ENCODE assay signal across 6 cellular contexts in genomic region chr15:42491540-42492225, GRCh38. TPM values are rescaled to one million over a fixed set of nuclear protein-coding genes. Genes with fewer than 3 reads are reported as not detected.
DNase-seq lines count a peak whose midpoint lies in the region; ATAC-seq, FAIRE-seq and TF ChIP-seq lines count a peak whose summit lies in the region.

No MANE protein-coding gene starts in this region.

- peak overlapping the region; percentile 70 for H3K4me2 ChIP-seq in A549
- H3K4me2 ChIP-seq in PC-3 (ENCODE audit: low read length): peak overlapping the region; percentile 96

- no peak for TF ChIP-seq EP300 in A549 (IDR thresholded peaks at IDR 0.05)

- TF ChIP-seq CTCF in A549 (IDR thresholded peaks at IDR 0.05) (no peak), PC-3 (conservative IDR thresholded peaks at IDR 0.05; ENCODE audit: low read depth, low read length) (no peak), glutamatergic neuron (IDR thresholded peaks at IDR 0.05; ENCODE audit: partially characterized antibody, unreplicated experiment) (no peak), mucosa of descending colon (IDR thresholded peaks at IDR 0.05) (no peak)

- TF ChIP-seq RAD21 in A549 (conservative IDR thresholded peaks at IDR 0.05 in 1 of 2, IDR thresholded peaks at IDR 0.05 in 1 of 2): no peak

- peak overlapping the region; percentile 93 to 98 for H3K27ac ChIP-seq in A549
- peak overlapping the region; percentile 88 for H3K27ac ChIP-seq in PC-3 (ENCODE audit: low read length)
- H3K27ac ChIP-seq in urinary bladder (ENCODE audit: low read depth): peak overlapping the region; percentile 95

- no peaks in the 10 kb centered on the region for H3F3A ChIP-seq in PC-3 (ENCODE audit: low read length, unreplicated experiment)

- H3K36me3 Mint-ChIP-seq in glutamatergic neuron (ENCODE audit: unreplicated experiment): no peaks in the 10 kb centered on the region

- peaks cover 15% of the 10 kb centered on the region for H3K4me1 ChIP-seq in A549
- peaks cover 21% of the 10 kb centered on the region for H3K4me1 ChIP-seq in PC-3 (ENCODE audit: insufficient read depth, low read length)
- H3K4me1 ChIP-seq in urinary bladder (ENCODE audit: insufficient read depth): no peaks in the 10 kb centered on the region
- peaks cover 21% of the 10 kb centered on the region for H3K4me1 ChIP-seq in mucosa of descending colon (ENCODE audit: low read depth)

- TF ChIP-seq POLR2A in A549 (IDR thresholded peaks at IDR 0.05; ENCODE audit: low read length): no peak

- WGBS in A549 (ENCODE audit: missing lambda C conversion rate): 74% methylated on average over 18 of the region's 18 CpGs
- WGBS in urinary bladder: 86% methylated on average over 18 of the region's 18 CpGs

- H2AFZ ChIP-seq in PC-3 (ENCODE audit: low read length): peak overlapping the region; percentile 98

- peaks cover 14% of the 10 kb centered on the region for H3K4me1 Mint-ChIP-seq in glutamatergic neuron (ENCODE audit: low read depth, unreplicated experiment)

- intact Hi-C loops in PC-3 (cut with micrococcal nuclease): no loop called here
- intact Hi-C loops in mucosa of descending colon (cut with DNase I, micrococcal nuclease): no loop called here

- no TSS peak for BruUV-seq in PC-3 (replicated peaks; lab: Mats Ljungman, UMichigan)

- H3K4me3 ChIP-seq in A549 (peak overlapping the region; percentile 99), PC-3 (ENCODE audit: low read length) (peak overlapping the region; percentile 88), urinary bladder (ENCODE audit: low read depth, low read length) (peak overlapping the region; percentile 84), mucosa of descending colon (no peak overlapping the region)

- ATAC-seq in A549 (peak in 1 of 2 experiments; percentile 25; a peak in 3 of 6 replicates), PC-3 (peak; percentile 29), mucosa of descending colon (no peak)

- POLR2A ChIA-PET in A549 (lab: Yijun Ruan, JAX) (interaction anchor here (1.1 kb wide), 1 partner anchor 84 kb away, joined by 7 read pairs; the partner anchor contains the start of gene STARD9), PC-3 (lab: Charles Lee; ENCODE audit: unreplicated experiment) (interaction anchor here (0.6 kb wide), 2 partner anchors 160 to 831 kb away, joined by 3 to 5 read pairs; no protein-coding TSS in a partner anchor)

- H4K20me1 ChIP-seq in PC-3 (ENCODE audit: low read length): no peaks in the 10 kb centered on the region

- DNase-seq in A549 (ENCODE audit: low read depth in 1 of 2, low spot score in 1 of 2) (peak; percentile 25 to 30), PC-3 (peak; percentile 71), glutamatergic neuron (no peak), G401 (ENCODE audit: low spot score) (no peak), mucosa of descending colon (no peak)

- H3K27ac Mint-ChIP-seq in glutamatergic neuron (ENCODE audit: unreplicated experiment): peak overlapping the region; percentile 94

- no peaks in the 10 kb centered on the region for H3K9me3 ChIP-seq in A549
- no peaks in the 10 kb centered on the region for H3K9me3 ChIP-seq in PC-3 (ENCODE audit: low read length)
- H3K9me3 ChIP-seq in mucosa of descending colon: no peaks in the 10 kb centered on the region

- peaks cover 49% of the 10 kb centered on the region for H3K79me2 ChIP-seq in PC-3 (ENCODE audit: low read length)

- CTCF ChIA-PET in A549 (lab: Yijun Ruan, JAX) (interaction anchor here (1.0 kb wide), 1 partner anchor 50 kb away, joined by 3 read pairs; no protein-coding TSS in a partner anchor), PC-3 (lab: Charles Lee) (no interaction called here)

- H3K27me3 ChIP-seq in PC-3 (ENCODE audit: low read length): no peaks in the 10 kb centered on the region

- H3K27me3 Mint-ChIP-seq in glutamatergic neuron (ENCODE audit: unreplicated experiment): peaks cover 9% of the 10 kb centered on the region

- in situ Hi-C loops in G401 (cut with HindIII; ENCODE audit: low sequenced_read_pairs): no loop called here

- H3K9me2 ChIP-seq in PC-3 (replicated peaks; ENCODE audit: low read length): no peaks in the 10 kb centered on the region

- H3K4me3 Mint-ChIP-seq in glutamatergic neuron (ENCODE audit: unreplicated experiment): peak overlapping the region; percentile 91

- H3K36me3 ChIP-seq in PC-3 (ENCODE audit: low read depth, low read length) (no peaks in the 10 kb centered on the region), urinary bladder (ENCODE audit: insufficient read depth) (no peaks in the 10 kb centered on the region), mucosa of descending colon (ENCODE audit: low read depth) (no peaks in the 10 kb centered on the region)

- FAIRE-seq in A549 (lab: Jason Lieb, UNC): no peak

- H3K9me3 Mint-ChIP-seq in glutamatergic neuron (ENCODE audit: unreplicated experiment): peaks cover 17% of the 10 kb centered on the region

- peak overlapping the region; percentile 94 for H3K9ac ChIP-seq in PC-3 (ENCODE audit: low read length)

TF ChIP-seq in A549, 52 proteins besides CTCF, POLR2A, EP300 and RAD21:
- TF ChIP-seq PHF8 (IDR thresholded peaks at IDR 0.05; ENCODE audit: borderline replicate concordance, low read depth): 0 out of 2 replicates have a peak, but pooled peaks have one; percentile 3
- TF ChIP-seq FOSL2 (IDR thresholded peaks at IDR 0.05): no peak
- TF ChIP-seq FOSL2 (CRISPR knock-in tag; IDR thresholded peaks at IDR 0.05): peak; percentile 46
- TF ChIP-seq CBX8 (IDR thresholded peaks at IDR 0.05): no peak
- TF ChIP-seq EHMT2 (IDR thresholded peaks at IDR 0.05; ENCODE audit: low read depth): no peak
- TF ChIP-seq, protein P1, sequence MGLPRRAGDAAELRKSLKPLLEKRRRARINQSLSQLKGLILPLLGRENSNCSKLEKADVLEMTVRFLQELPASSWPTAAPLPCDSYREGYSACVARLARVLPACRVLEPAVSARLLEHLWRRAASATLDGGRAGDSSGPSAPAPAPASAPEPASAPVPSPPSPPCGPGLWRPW (IDR thresholded peaks at IDR 0.05): no peak
TF ChIP-seq in A549: peak in this region for 2.

RNA-seq across cellular contexts. Expression of gene ZNF106, which starts 0.7 kb away (rescaled TPM):
- polyA plus RNA-seq in A549 (2011; rRNA removed) (19.3 and 19.4 TPM in 2 replicates), A549 (2017; fragmentation: RNase III; extraction: RNeasy Plus Mini Kit Qiagen cat#74134 plus additional on column Dnase treatment) (7.7 to 8.4 TPM (median 7.8 TPM) in 3 replicates), urinary bladder (24.8 TPM)
- 4.0 and 4.9 TPM in 2 replicates for polyA plus RNA-seq in A549 (2012; cell fraction: cytosol; rRNA removed)
- polyA plus RNA-seq in A549 (2012; cell fraction: nucleus; rRNA removed): 2.5 and 3.3 TPM in 2 replicates
- polyA minus RNA-seq in A549 (2011; rRNA and poly(A)+ RNA removed): 31.2 and 34.1 TPM in 2 replicates
- total RNA-seq in PC-3 (2014; rRNA removed) (25.6 and 26.8 TPM in 2 replicates), glutamatergic neuron (ENCODE audit: unreplicated experiment) (37.2 TPM), urinary bladder (92.7 TPM), mucosa of descending colon (10 to 100 TPM; 40.0 to 94.9 (median 45.8) TPM)
- total RNA-seq in G401 (2014; rRNA removed; shearing (Covaris generic)): 100 and 134 TPM in 2 replicates

RNA-seq across cellular contexts. Expression of gene SNAP23, which starts 3.8 kb away (rescaled TPM):
- polyA plus RNA-seq in A549 (2011; rRNA removed) (25.9 and 33.6 TPM in 2 replicates), A549 (2017; fragmentation: RNase III; extraction: RNeasy Plus Mini Kit Qiagen cat#74134 plus additional on column Dnase treatment) (44.5 to 52.0 TPM (median 51.2 TPM) in 3 replicates), urinary bladder (47.8 TPM)
- 12.2 and 12.3 TPM in 2 replicates for polyA plus RNA-seq in A549 (2012; cell fraction: cytosol; rRNA removed)
- polyA plus RNA-seq in A549 (2012; cell fraction: nucleus; rRNA removed): 4.7 and 9.1 TPM in 2 replicates
- polyA minus RNA-seq in A549 (2011; rRNA and poly(A)+ RNA removed): 8.3 and 9.2 TPM in 2 replicates
- total RNA-seq in PC-3 (2014; rRNA removed) (40.2 and 45.1 TPM in 2 replicates), glutamatergic neuron (ENCODE audit: unreplicated experiment) (15.2 TPM), urinary bladder (94.3 TPM), mucosa of descending colon (10 to 100 TPM; 65.3 to 97.9 (median 90.3) TPM)
- 98.5 and 122 TPM in 2 replicates for total RNA-seq in G401 (2014; rRNA removed; shearing (Covaris generic))

RNA-seq across cellular contexts. Expression of gene LRRC57, which starts 56.9 kb away (rescaled TPM):
- 12.3 and 13.1 TPM in 2 replicates for polyA plus RNA-seq in A549 (2011; rRNA removed)
- 5.0 TPM in 2 replicates for polyA plus RNA-seq in A549 (2012; cell fraction: cytosol; rRNA removed)
- polyA plus RNA-seq in A549 (2012; cell fraction: nucleus; rRNA removed): 1.6 and 2.4 TPM in 2 replicates
- polyA plus RNA-seq in A549 (2017; fragmentation: RNase III; extraction: RNeasy Plus Mini Kit Qiagen cat#74134 plus additional on column Dnase treatment): 7.4 to 9.7 TPM (median 9.2 TPM) in 3 replicates
- 4.0 and 6.0 TPM in 2 replicates for polyA minus RNA-seq in A549 (2011; rRNA and poly(A)+ RNA removed)
- total RNA-seq in PC-3 (2014; rRNA removed): 9.1 and 19.0 TPM in 2 replicates
- 38.5 TPM for total RNA-seq in glutamatergic neuron (ENCODE audit: unreplicated experiment)
- 20.7 TPM for total RNA-seq in urinary bladder
- polyA plus RNA-seq in urinary bladder: 10.2 TPM
- 17.2 and 26.2 TPM in 2 replicates for total RNA-seq in G401 (2014; rRNA removed; shearing (Covaris generic))
- total RNA-seq in mucosa of descending colon: 10 to 100 TPM; 24.1 to 30.9 (median 26.6) TPM

RNA-seq across cellular contexts. Expression of gene HAUS2, which starts 57.0 kb away (rescaled TPM):
- polyA plus RNA-seq in A549 (2011; rRNA removed): 29.7 and 31.0 TPM in 2 replicates
- polyA plus RNA-seq in A549 (2012; cell fraction: cytosol; rRNA removed): 10.3 and 10.4 TPM in 2 replicates
- polyA plus RNA-seq in A549 (2012; cell fraction: nucleus; rRNA removed): 3.7 and 6.2 TPM in 2 replicates
- 13.3 to 16.3 TPM (median 15.7 TPM) in 3 replicates for polyA plus RNA-seq in A549 (2017; fragmentation: RNase III; extraction: RNeasy Plus Mini Kit Qiagen cat#74134 plus additional on column Dnase treatment)
- polyA minus RNA-seq in A549 (2011; rRNA and poly(A)+ RNA removed): 6.7 and 7.1 TPM in 2 replicates
- 36.5 and 44.1 TPM in 2 replicates for total RNA-seq in PC-3 (2014; rRNA removed)
- total RNA-seq in glutamatergic neuron (ENCODE audit: unreplicated experiment): 24.5 TPM
- 33.5 TPM for total RNA-seq in urinary bladder
- polyA plus RNA-seq in urinary bladder: 12.5 TPM
- 18.2 and 39.1 TPM in 2 replicates for total RNA-seq in G401 (2014; rRNA removed; shearing (Covaris generic))
- 10 to 100 TPM; 11.7 to 16.5 (median 13.4) TPM for total RNA-seq in mucosa of descending colon

Comparison
In these comparisons a context has a peak if more than half of its experiments do, and no peak if none do; other contexts are left out.
1. DNase-seq: peak in A549 (2 of 2) and PC-3 (single experiment); none in glutamatergic neuron (single experiment), G401 (single experiment) and mucosa of descending colon (0 of 3).
2. Peak in every context shown above with its lines, with median percentiles within 50 percentile points of each other: H3K27ac ChIP-seq.